ENCODE assay signal across 8 cellular contexts in the genomic region with DNA sequence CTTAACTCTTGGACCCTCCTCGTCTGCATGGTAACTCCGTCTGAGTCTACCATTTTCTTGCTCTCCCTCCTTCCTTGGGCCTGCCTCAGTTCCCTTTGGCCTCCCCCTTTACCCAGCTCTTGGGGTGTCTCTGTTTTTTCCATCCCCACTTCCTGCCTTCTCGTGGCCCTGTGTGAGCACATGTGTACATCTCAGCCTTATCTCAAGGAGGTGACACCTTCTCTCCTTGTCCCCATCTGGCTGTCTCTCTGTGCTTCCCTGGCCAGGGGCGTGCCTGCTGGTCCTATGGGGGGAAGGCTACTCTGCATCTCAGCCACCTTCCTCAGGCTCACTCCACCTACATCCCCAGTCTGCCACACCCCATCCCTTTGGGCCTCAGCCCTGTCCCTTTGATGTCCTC. TPM values are rescaled to one million over a fixed set of nuclear protein-coding genes. Genes with fewer than 3 reads are reported as not detected.
DNase-seq lines count a peak whose midpoint lies in the region; ATAC-seq and TF ChIP-seq lines count a peak whose summit lies in the region.

No MANE protein-coding gene starts in this region.

- H3K27ac ChIP-seq in PC-9 (no peak overlapping the region), trophoblast cell (ENCODE audit: low read depth, low read length) (no peak overlapping the region)

- peaks cover 5% of the 10 kb centered on the region for H3K36me3 Mint-ChIP-seq in Calu3 (ENCODE audit: insufficient read depth, unreplicated experiment)
- H3K36me3 Mint-ChIP-seq in dendritic cell treated with granulocyte-macrophage colony-stimulating factor and Interleukin-4, amounts not matched to agents 40 ng/mL and 50 ng/mL, for 4 days (ENCODE audit: low read depth), result peaks cover 13% of the 10 kb centered on the region

- no peak for TF ChIP-seq CTCF in Calu3 (IDR thresholded peaks at IDR 0.05; ENCODE audit: unreplicated experiment)
- TF ChIP-seq CTCF in PC-9 (conservative IDR thresholded peaks at IDR 0.05), result no peak

- H4K91ac ChIP-seq in trophoblast cell (ENCODE audit: low read depth, low read length), result peak overlapping the region; percentile 87

- H3K4me3 Mint-ChIP-seq in Calu3 (ENCODE audit: low read depth, unreplicated experiment), result peak overlapping the region; percentile 72
- H3K4me3 Mint-ChIP-seq in dendritic cell treated with granulocyte-macrophage colony-stimulating factor and Interleukin-4, amounts not matched to agents 40 ng/mL and 50 ng/mL, for 4 days, result peak overlapping the region; percentile 96

- intact Hi-C loops in Calu3 (cut with micrococcal nuclease; ENCODE audit: unreplicated experiment), result no loop called here
- intact Hi-C loops in PC-9 (cut with micrococcal nuclease; ENCODE audit: unreplicated experiment), result loop anchor here (2.0 kb wide), 1 partner anchor 18 kb away; no protein-coding TSS in a partner anchor
- intact Hi-C loops in dendritic cell treated with granulocyte-macrophage colony-stimulating factor and Interleukin-4, amounts not matched to agents 40 ng/mL and 50 ng/mL, for 4 days (cut with micrococcal nuclease), result loop anchor here (2.0 to 5.0 kb wide), 2 partner anchors 28 to 61 kb away; no protein-coding TSS in a partner anchor

- H3K27ac Mint-ChIP-seq in Calu3 (ENCODE audit: unreplicated experiment), result peak overlapping the region; percentile 81
- peak overlapping the region; percentile 98 for H3K27ac Mint-ChIP-seq in dendritic cell treated with granulocyte-macrophage colony-stimulating factor and Interleukin-4, amounts not matched to agents 40 ng/mL and 50 ng/mL, for 4 days

- CTCF ChIA-PET in Calu3 (lab: Charles Lee), result interaction anchor here (0.8 to 2.2 kb wide), 3 partner anchors 58 to 88 kb away, joined by 3 to 19 read pairs (median 3); no protein-coding TSS in a partner anchor
- CTCF ChIA-PET in PC-9 (lab: Charles Lee), result no interaction called here

- H3K4me1 ChIP-seq in PC-9 (replicated peaks; ENCODE audit: insufficient read depth) (0 out of 2 replicates have a peak, but pooled peaks cover 12% of the 10 kb centered on the region), trophoblast cell (ENCODE audit: control insufficient read depth in 1 of 2, insufficient read depth in 2 of 2, low read length in 2 of 2) (peaks cover 0 to 6% of the 10 kb centered on the region in 2 experiments)

- BruUV-seq in Calu3 (replicated peaks; lab: Mats Ljungman, UMichigan), result no TSS peak
- TSS peak; percentile 4 for BruUV-seq in PC-9 (replicated peaks; lab: Mats Ljungman, UMichigan)

- H3K27me3 ChIP-seq in PC-9 (ENCODE audit: insufficient read depth, low read depth) (no peaks in the 10 kb centered on the region), trophoblast cell (ENCODE audit: insufficient read depth, low read length) (no peaks in the 10 kb centered on the region)

- H4K20me1 ChIP-seq in PC-9 (ENCODE audit: insufficient read depth), result no peaks in the 10 kb centered on the region

- H3K27me3 Mint-ChIP-seq in Calu3 (ENCODE audit: unreplicated experiment), result no peaks in the 10 kb centered on the region
- no peaks in the 10 kb centered on the region for H3K27me3 Mint-ChIP-seq in dendritic cell treated with granulocyte-macrophage colony-stimulating factor and Interleukin-4, amounts not matched to agents 40 ng/mL and 50 ng/mL, for 4 days

- peaks cover 2% of the 10 kb centered on the region for H3K9me3 Mint-ChIP-seq in Calu3 (ENCODE audit: low read depth, unreplicated experiment)
- H3K9me3 Mint-ChIP-seq in dendritic cell treated with granulocyte-macrophage colony-stimulating factor and Interleukin-4, amounts not matched to agents 40 ng/mL and 50 ng/mL, for 4 days, result no peaks in the 10 kb centered on the region

- no peak overlapping the region for H3K4me3 ChIP-seq in PC-9
- H3K4me3 ChIP-seq in trophoblast cell (ENCODE audit: low read depth, low read length), result no peak overlapping the region

- no peak overlapping the region for H2BK5ac ChIP-seq in trophoblast cell (ENCODE audit: low read depth, low read length, poor library complexity)

- H3K79me2 ChIP-seq in PC-9 (ENCODE audit: low read depth), result no peaks in the 10 kb centered on the region
- no peaks in the 10 kb centered on the region for H3K79me2 ChIP-seq in trophoblast cell (ENCODE audit: control insufficient read depth, insufficient read depth, low read length, poor library complexity)

- no peak overlapping the region for H2BK12ac ChIP-seq in trophoblast cell (ENCODE audit: low read length)

- H3K14ac ChIP-seq in trophoblast cell (ENCODE audit: low read length), result peak overlapping the region; percentile 5

- no peaks in the 10 kb centered on the region for H3K9me3 ChIP-seq in PC-9 (ENCODE audit: insufficient read depth, low read depth)
- no peaks in the 10 kb centered on the region for H3K9me3 ChIP-seq in trophoblast cell (ENCODE audit: insufficient read depth, low read depth, low read length)

- WGBS in trophoblast cell (ENCODE audit: extremely low coverage, insufficient coverage, insufficient read length), result no CpG with 5 or more reads among the region's 4 CpGs

- H4K8ac ChIP-seq in trophoblast cell (ENCODE audit: low read depth, low read length), result peak overlapping the region; percentile 93

- H3K23ac ChIP-seq in trophoblast cell (ENCODE audit: low read length), result no peak overlapping the region

- H3K36me3 ChIP-seq in PC-9 (ENCODE audit: low read depth) (no peaks in the 10 kb centered on the region), trophoblast cell (ENCODE audit: control insufficient read depth in 1 of 2, insufficient read depth in 2 of 2, low read length in 2 of 2) (no peaks in the 10 kb centered on the region)

- H3F3A ChIP-seq in PC-9 (ENCODE audit: insufficient read depth, low read depth), result peaks cover 36% of the 10 kb centered on the region; the same call in 1 of the 2 replicates

- peak overlapping the region; percentile 92; the same call in 1 of the 2 replicates for H2AFZ ChIP-seq in PC-9
- H2AFZ ChIP-seq in trophoblast cell (ENCODE audit: insufficient read depth, low read length, poor library complexity), result no peak overlapping the region

- H3K4me1 Mint-ChIP-seq in Calu3 (ENCODE audit: low read depth, unreplicated experiment), result peaks cover 18% of the 10 kb centered on the region
- H3K4me1 Mint-ChIP-seq in dendritic cell treated with granulocyte-macrophage colony-stimulating factor and Interleukin-4, amounts not matched to agents 40 ng/mL and 50 ng/mL, for 4 days (ENCODE audit: low read depth), result peaks cover 31% of the 10 kb centered on the region

- no peak overlapping the region for H2BK120ac ChIP-seq in trophoblast cell (ENCODE audit: insufficient read depth, low read length, poor library complexity)

- H3K18ac ChIP-seq in trophoblast cell (ENCODE audit: low read length), result no peak overlapping the region

- peak overlapping the region; percentile 6 for H4K12ac ChIP-seq in trophoblast cell (ENCODE audit: low read depth, low read length)

- H3K9me2 ChIP-seq in PC-9 (ENCODE audit: insufficient read depth), result no peaks in the 10 kb centered on the region

- H2AK5ac ChIP-seq in trophoblast cell (ENCODE audit: low read length), result peak overlapping the region; percentile 16

- H3K79me1 ChIP-seq in trophoblast cell (ENCODE audit: low read length), result peaks cover 6% of the 10 kb centered on the region

- POLR2A ChIA-PET in PC-9 (lab: Charles Lee; ENCODE audit: unreplicated experiment), result no interaction called here

- H3K4me2 ChIP-seq in PC-9 (peak overlapping the region; percentile 79; the same call in 1 of the 2 replicates), trophoblast cell (ENCODE audit: low read length) (no peak overlapping the region)

- ATAC-seq in HG03457 (IDR thresholded peaks at IDR 0.05; ENCODE audit: unreplicated experiment) (no peak), HG03139 (IDR thresholded peaks at IDR 0.05; ENCODE audit: unreplicated experiment) (no peak)

- no peak for DNase-seq in Calu3
- DNase-seq in PC-9, result no peak
- DNase-seq in trophoblast cell, result no peak
- DNase-seq in SIG-M5 treated with dmso at 0.1 percent for 504 hours (lab: John Stamatoyannopoulos, UW; ENCODE audit: unreplicated experiment), result no peak
- no peak for DNase-seq in epidermal melanocyte (ENCODE audit: insufficient read length, low spot score)

- no peak overlapping the region for H3K4ac ChIP-seq in trophoblast cell (ENCODE audit: low read depth, low read length)

- no peak overlapping the region for H3K9ac ChIP-seq in trophoblast cell (ENCODE audit: low read length)

RNA-seq across cellular contexts. Expression of a gene that starts 6.6 kb away (rescaled TPM):
- 1.9 and 2.3 TPM in 2 replicates for total RNA-seq in Calu3 (2022)
- total RNA-seq in PC-9 (2021), result 11.6 and 17.0 TPM in 2 replicates
- 6.0 and 6.4 TPM in 2 replicates for polyA plus RNA-seq in trophoblast cell (2013)

RNA-seq across cellular contexts. Expression of a gene that starts 9.1 kb away (rescaled TPM):
- total RNA-seq in Calu3 (2022) (22.5 and 26.6 TPM in 2 replicates), PC-9 (2021) (59.3 and 66.9 TPM in 2 replicates)
- polyA plus RNA-seq in trophoblast cell (2013), result 28.8 TPM in 2 replicates

RNA-seq across cellular contexts. Expression of a gene that starts 20.4 kb away (rescaled TPM):
- total RNA-seq in Calu3 (2022), result 43.2 and 45.7 TPM in 2 replicates
- 70.8 and 72.7 TPM in 2 replicates for total RNA-seq in PC-9 (2021)
- polyA plus RNA-seq in trophoblast cell (2013), result 36.4 and 36.8 TPM in 2 replicates

RNA-seq across cellular contexts. Expression of a gene that starts 45.9 kb away (rescaled TPM):
- 14.7 and 15.4 TPM in 2 replicates for total RNA-seq in Calu3 (2022)
- 40.7 and 43.5 TPM in 2 replicates for total RNA-seq in PC-9 (2021)
- polyA plus RNA-seq in trophoblast cell (2013), result 14.3 and 15.9 TPM in 2 replicates

RNA-seq across cellular contexts. Expression of a gene that starts 54.6 kb away (rescaled TPM):
- total RNA-seq in Calu3 (2022) (28.8 and 30.5 TPM in 2 replicates), PC-9 (2021) (29.6 and 33.2 TPM in 2 replicates)
- 14.9 and 15.0 TPM in 2 replicates for polyA plus RNA-seq in trophoblast cell (2013)
